1 cellular context compared by ENCODE assay signal in genomic region chr2:108193251-108193650, GRCh38.
A peak's percentile ranks its signal among the peaks of the same experiment; 100 is the strongest.
TF ChIP-seq lines count a peak whose summit lies in the region.

No MANE protein-coding gene starts in this region.

TF ChIP-seq in HepG2, 621 proteins besides CTCF, POLR2A, EP300 and RAD21 (continues in another document):
- TF ChIP-seq ZXDC (CRISPR knock-in tag; IDR thresholded peaks at IDR 0.05) = no peak
- TF ChIP-seq ZFX (CRISPR knock-in tag; IDR thresholded peaks at IDR 0.05; ENCODE audit: low read depth) = no peak
- TF ChIP-seq EHMT2 (IDR thresholded peaks at IDR 0.05; ENCODE audit: borderline replicate concordance, low read depth, low read length) = no peak
- TF ChIP-seq SAP130 (CRISPR knock-in tag; IDR thresholded peaks at IDR 0.05; ENCODE audit: low read depth) = 0 out of 2 replicates have a peak, but pooled peaks have one; percentile 16
- TF ChIP-seq RARA (CRISPR knock-in tag; IDR thresholded peaks at IDR 0.05) = peak; percentile 55
- TF ChIP-seq SP4 (CRISPR knock-in tag; IDR thresholded peaks at IDR 0.05) = no peak
- no peak for TF ChIP-seq ARID3A (IDR thresholded peaks at IDR 0.05; ENCODE audit: low read depth, low read length)
- no peak for TF ChIP-seq KMT2B (CRISPR knock-in tag; IDR thresholded peaks at IDR 0.05)
- TF ChIP-seq IRX3 (CRISPR knock-in tag; IDR thresholded peaks at IDR 0.05; ENCODE audit: borderline replicate concordance, low read depth) = no peak
- TF ChIP-seq KDM5B (CRISPR knock-in tag; IDR thresholded peaks at IDR 0.05; ENCODE audit: borderline replicate concordance) = no peak
- TF ChIP-seq ZNF383 (CRISPR knock-in tag; IDR thresholded peaks at IDR 0.05; ENCODE audit: borderline replicate concordance) = no peak
- no peak for TF ChIP-seq ARID4A (CRISPR knock-in tag; IDR thresholded peaks at IDR 0.05; ENCODE audit: borderline replicate concordance)
- no peak for TF ChIP-seq CENPT (CRISPR knock-in tag; IDR thresholded peaks at IDR 0.05; ENCODE audit: low read depth)
- peak; percentile 22; the same call in 1 of the 2 replicates for TF ChIP-seq NFIC (IDR thresholded peaks at IDR 0.05; ENCODE audit: low read length)
- TF ChIP-seq E2F5 (CRISPR knock-in tag; conservative IDR thresholded peaks at IDR 0.05) = no peak
- TF ChIP-seq FOSL2 (CRISPR knock-in tag; IDR thresholded peaks at IDR 0.05) = peak; percentile 22; the same call in 1 of the 2 replicates
- TF ChIP-seq ZNF609 (CRISPR knock-in tag; IDR thresholded peaks at IDR 0.05; ENCODE audit: borderline replicate concordance) = no peak
- no peak for TF ChIP-seq ISL2 (CRISPR knock-in tag; IDR thresholded peaks at IDR 0.05)
- TF ChIP-seq TEAD2 (CRISPR knock-in tag; IDR thresholded peaks at IDR 0.05) = no peak
- no peak for TF ChIP-seq SALL2 (CRISPR knock-in tag; IDR thresholded peaks at IDR 0.05)
- TF ChIP-seq ZNF598 (CRISPR knock-in tag; IDR thresholded peaks at IDR 0.05; ENCODE audit: borderline replicate concordance) = no peak
- no peak for TF ChIP-seq ZFAT (CRISPR knock-in tag; conservative IDR thresholded peaks at IDR 0.05)
- TF ChIP-seq DMTF1 (CRISPR knock-in tag; IDR thresholded peaks at IDR 0.05) = no peak
- TF ChIP-seq RBM39 (IDR thresholded peaks at IDR 0.05; ENCODE audit: low read depth, low read length, poor library complexity, severe bottlenecking) = no peak
- TF ChIP-seq ISX (CRISPR knock-in tag; conservative IDR thresholded peaks at IDR 0.05) = no peak
- no peak for TF ChIP-seq ZNF776 (CRISPR knock-in tag; IDR thresholded peaks at IDR 0.05)
- TF ChIP-seq KDM3A (CRISPR knock-in tag; IDR thresholded peaks at IDR 0.05; ENCODE audit: low read depth) = no peak
- TF ChIP-seq FLYWCH1 (CRISPR knock-in tag; IDR thresholded peaks at IDR 0.05) = no peak
- no peak for TF ChIP-seq ZSCAN31 (CRISPR knock-in tag; IDR thresholded peaks at IDR 0.05; ENCODE audit: low read depth)
- TF ChIP-seq SOX5 (CRISPR knock-in tag; IDR thresholded peaks at IDR 0.05; ENCODE audit: borderline replicate concordance) = peak; percentile 64; the same call in 1 of the 2 replicates
- no peak for TF ChIP-seq BRCA1 (CRISPR knock-in tag; IDR thresholded peaks at IDR 0.05)
- no peak for TF ChIP-seq MYC (CRISPR knock-in tag; IDR thresholded peaks at IDR 0.05; ENCODE audit: borderline replicate concordance)
- no peak for TF ChIP-seq ZKSCAN8 (CRISPR knock-in tag; IDR thresholded peaks at IDR 0.05; ENCODE audit: borderline replicate concordance)
- no peak for TF ChIP-seq AHDC1 (CRISPR knock-in tag; IDR thresholded peaks at IDR 0.05; ENCODE audit: borderline replicate concordance)
- TF ChIP-seq PCBP2 (optimal IDR thresholded peaks at IDR 0.05; ENCODE audit: low read depth, low read length, poor library complexity, severe bottlenecking) = no peak
- TF ChIP-seq ZNF724P (CRISPR knock-in tag; IDR thresholded peaks at IDR 0.05; ENCODE audit: borderline replicate concordance) = no peak
- no peak for TF ChIP-seq EZH2 (conservative IDR thresholded peaks at IDR 0.05; ENCODE audit: low read depth, low read length)
- TF ChIP-seq NFATC3 (CRISPR knock-in tag; IDR thresholded peaks at IDR 0.05) = no peak
- TF ChIP-seq FOXA3 (CRISPR knock-in tag; IDR thresholded peaks at IDR 0.05) = 0 out of 2 replicates have a peak, but pooled peaks have one; percentile 32
